8 cellular contexts compared by ENCODE assay signal in the genomic region with DNA sequence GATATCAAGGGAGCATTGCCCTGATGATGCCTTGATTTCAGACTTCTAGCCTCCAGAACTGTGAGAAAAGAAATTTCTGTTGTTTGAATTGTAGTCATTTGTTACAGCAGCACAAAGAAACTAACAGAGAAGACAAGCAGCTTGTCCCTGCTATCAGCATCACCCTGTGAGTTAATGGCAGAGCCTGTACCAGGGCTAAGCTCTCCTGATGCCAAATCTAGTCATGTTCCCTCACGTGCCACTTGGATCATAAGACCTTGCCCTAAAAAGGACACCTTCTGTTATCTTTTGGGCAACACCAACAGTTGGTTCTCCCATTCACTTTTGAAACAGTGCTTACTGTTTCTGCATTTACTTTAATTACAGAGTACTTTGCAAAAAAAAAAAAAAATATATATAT.
"Had no signal": no experiment of that assay in that cellular context is flagged by ENCODE, and none has a peak within 500 bp of the region (broad histone marks: within the 10 kb centered on the region; RNA-seq: fewer than 3 reads in every experiment).

No MANE protein-coding gene starts in this region.

- ATAC-seq: GM23338, K562 had no signal

- H2AFZ ChIP-seq: GM23338 had no signal

- H3K4me3 ChIP-seq: GM23338, K562 had no signal

- DNase-seq: H9, HCEC 1CT, IMR-90 had no signal

- H3K4me2 ChIP-seq: GM23338 had no signal

- FAIRE-seq: H1, H54, HTR-8/SVneo, K562 had no signal
